8 cellular contexts compared by ENCODE assay signal in the genomic region with DNA sequence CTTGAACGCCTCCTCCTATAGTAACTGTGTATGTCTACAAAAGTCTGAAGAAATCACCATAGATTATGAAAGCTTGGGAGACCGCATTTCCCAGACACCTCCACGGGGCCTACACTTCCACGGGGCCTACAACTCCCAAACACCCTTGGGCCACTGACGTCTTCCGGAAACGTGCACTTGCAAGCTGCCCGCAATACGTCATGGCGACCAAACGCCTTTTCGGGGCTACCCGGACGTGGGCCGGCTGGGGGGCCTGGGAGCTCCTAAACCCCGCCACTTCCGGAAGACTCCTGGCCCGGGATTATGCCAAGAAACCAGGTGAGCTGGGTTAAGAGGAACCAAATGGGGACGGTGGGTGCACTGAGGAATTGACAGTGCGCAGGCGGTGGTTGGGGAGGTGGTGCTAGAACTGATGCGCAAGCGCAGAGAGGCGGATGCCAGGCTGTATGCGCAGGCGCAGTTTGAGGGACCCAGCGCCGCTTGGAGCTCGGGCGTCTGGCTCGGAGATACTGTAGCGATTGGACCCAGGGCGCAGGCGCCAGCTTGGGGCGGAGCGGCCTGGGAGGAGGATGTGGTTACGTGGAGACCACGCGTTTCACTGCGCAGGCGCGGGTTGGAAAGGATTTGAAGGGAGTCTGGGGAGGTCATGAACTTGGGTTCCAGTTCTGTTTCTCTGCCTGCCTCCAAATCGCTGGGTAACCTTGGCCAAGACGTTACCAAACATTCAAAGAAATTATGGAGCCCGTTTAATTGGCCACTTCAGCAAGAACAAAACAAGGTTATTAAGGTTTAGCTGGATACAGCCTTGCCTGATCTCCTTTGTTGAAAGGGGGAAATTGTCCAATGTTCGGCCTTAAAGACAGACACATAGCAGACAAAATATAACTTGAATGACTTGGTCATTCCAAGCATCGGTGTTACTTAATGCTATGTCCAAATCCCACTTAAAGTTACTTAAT. TPM values are rescaled to one million over a fixed set of nuclear protein-coding genes. Genes with fewer than 3 reads are reported as not detected.
DNase-seq lines count a peak whose midpoint lies in the region; ATAC-seq, FAIRE-seq and TF ChIP-seq lines count a peak whose summit lies in the region.

Gene MRPL54, plus strand, starts transcription at position 182 of the 959 bp plus-strand sequence. Its CDS starts 19 bp downstream, at position 201.

- peak within 1 kb of the TSS; percentile 98 for H2AFZ ChIP-seq in Loucy (ENCODE audit: low read length)

- ATAC-seq in natural killer cell treated with Interleukin-12 subunit alpha and Interleukin-12 subunit beta and Interleukin-15 and Interleukin-18, amount 100 ng/mL, for 72 hours: peak; percentile 92
- ATAC-seq in stimulated activated naive CD8-positive, alpha-beta T cell treated with anti-CD3 and anti-CD28 coated beads, Interleukin-15, Interleukin-2, amounts not matched to agents 100 U/mL and 50 U/mL, for 24 hours: peak; percentile 86

- no peaks in the 10 kb centered on the region for H3K27me3 Mint-ChIP-seq in natural killer cell treated with Interleukin-12 subunit alpha and Interleukin-12 subunit beta and Interleukin-15 and Interleukin-18, amount 100 ng/mL, for 72 hours

- H3K9me3 Mint-ChIP-seq in natural killer cell treated with Interleukin-12 subunit alpha and Interleukin-12 subunit beta and Interleukin-15 and Interleukin-18, amount 100 ng/mL, for 72 hours: no peaks in the 10 kb centered on the region

- no peaks in the 10 kb centered on the region for H3K36me3 Mint-ChIP-seq in natural killer cell treated with Interleukin-12 subunit alpha and Interleukin-12 subunit beta and Interleukin-15 and Interleukin-18, amount 100 ng/mL, for 72 hours

- TF ChIP-seq POLR2A in H54 (IDR thresholded peaks at IDR 0.05; ENCODE audit: low read depth, low read length) (peak; percentile 25; the same call in 1 of the 2 replicates), Raji (IDR thresholded peaks at IDR 0.05; ENCODE audit: insufficient read depth, low read depth, low read length) (peak; percentile 85)

- H3K9me3 ChIP-seq in Loucy (ENCODE audit: insufficient read depth, low read depth, low read length): no peaks in the 10 kb centered on the region

- H3K9me2 ChIP-seq in Loucy (replicated peaks; ENCODE audit: low read depth, low read length): no peaks in the 10 kb centered on the region

- FAIRE-seq in H54 (lab: Jason Lieb, UNC): peak; percentile 81

- H3K4me1 ChIP-seq in Loucy (ENCODE audit: insufficient read depth, low read length, poor library complexity, severe bottlenecking): peaks cover 23% of the 10 kb centered on the region

- peak; percentile 99 for DNase-seq in EL
- peak; percentile 98 for DNase-seq in H54 (ENCODE audit: insufficient read length, low spot score)
- DNase-seq in activated T-helper 9 cell treated with anti-CD3 and anti-CD28 coated beads, Interleukin-2, amount 50 U/mL, for 16 hours (ENCODE audit: low read depth): peak; percentile 99
- DNase-seq in fibroblast of peridontal ligament (ENCODE audit: extremely low read depth): peak; percentile 99
- peak; percentile 100 for DNase-seq in natural killer cell treated with Interleukin-12 subunit alpha and Interleukin-12 subunit beta and Interleukin-15 and Interleukin-18, amount 100 ng/mL, for 72 hours (ENCODE audit: low spot score)
- DNase-seq in stimulated activated naive CD8-positive, alpha-beta T cell treated with anti-CD3 and anti-CD28 coated beads, Interleukin-15, Interleukin-2, amounts not matched to agents 100 U/mL and 50 U/mL, for 24 hours: peak; percentile 100

- 0 out of 2 replicates have a peak, but pooled peaks cover 2% of the 10 kb centered on the region for H3F3A ChIP-seq in Loucy (ENCODE audit: low read depth)

- peak within 1 kb of the TSS; percentile 96 for H3K4me2 ChIP-seq in Loucy (ENCODE audit: low read depth, low read length, poor library complexity, severe bottlenecking)

- H3K27me3 ChIP-seq in Loucy (ENCODE audit: insufficient read depth, low read length, poor library complexity, severe bottlenecking): no peaks in the 10 kb centered on the region

- peak within 1 kb of the TSS; percentile 98 for H3K4me3 ChIP-seq in Loucy (ENCODE audit: low read length, poor library complexity, severe bottlenecking)

- H3K4me3 Mint-ChIP-seq in natural killer cell treated with Interleukin-12 subunit alpha and Interleukin-12 subunit beta and Interleukin-15 and Interleukin-18, amount 100 ng/mL, for 72 hours: peak within 1 kb of the TSS; percentile 94

- H4K20me1 ChIP-seq in Loucy (ENCODE audit: insufficient read depth, low read length, poor library complexity, severe bottlenecking): no peaks in the 10 kb centered on the region

- peak within 1 kb of the TSS; percentile 100 for H3K27ac Mint-ChIP-seq in natural killer cell treated with Interleukin-12 subunit alpha and Interleukin-12 subunit beta and Interleukin-15 and Interleukin-18, amount 100 ng/mL, for 72 hours

- H3K4me1 Mint-ChIP-seq in natural killer cell treated with Interleukin-12 subunit alpha and Interleukin-12 subunit beta and Interleukin-15 and Interleukin-18, amount 100 ng/mL, for 72 hours (ENCODE audit: low read depth in 2 of 2): peaks cover 25 to 31% of the 10 kb centered on the region in 2 donors

- peaks cover 6% of the 10 kb centered on the region; the same call in 1 of the 2 replicates for H3K36me3 ChIP-seq in Loucy (ENCODE audit: insufficient read depth, low read length)

- H3K9ac ChIP-seq in Loucy (ENCODE audit: low read depth, low read length, poor library complexity, severe bottlenecking): peak within 1 kb of the TSS; percentile 96

- peaks cover 32% of the 10 kb centered on the region for H3K79me2 ChIP-seq in Loucy (ENCODE audit: insufficient read depth, low read length)

- no peak for TF ChIP-seq CTCF in Loucy (conservative IDR thresholded peaks at IDR 0.05; ENCODE audit: low read length)

RNA-seq across cellular contexts. Expression of gene MRPL54, which starts in this region (rescaled TPM):
- 10 to 100 TPM; 58.5 to 75.1 TPM for total RNA-seq in natural killer cell treated with Interleukin-12 subunit alpha and Interleukin-12 subunit beta and Interleukin-15 and Interleukin-18, amount 100 ng/mL, for 72 hours

Comparison
In these comparisons a context has a peak if more than half of its experiments do, and no peak if none do; other contexts are left out.
1. Peak in every context shown above with its lines: DNase-seq, ATAC-seq and H3K4me3 ChIP-seq.